In genomic region chr6:35919827-35920751, GRCh38 we compare ENCODE assay signal across 1 cellular context.
TF ChIP-seq lines count a peak whose summit lies in the region.

No MANE protein-coding gene starts in this region.

TF ChIP-seq in HepG2, 621 proteins besides CTCF, POLR2A, EP300 and RAD21 (continued from another document and continues in another):
- TF ChIP-seq YEATS4 (CRISPR knock-in tag; IDR thresholded peaks at IDR 0.05; ENCODE audit: borderline replicate concordance) (peak; percentile 34; the same call in 1 of the 2 replicates), ZNF276 (CRISPR knock-in tag; IDR thresholded peaks at IDR 0.05; ENCODE audit: low read depth) (peak; percentile 54; the same call in 1 of the 2 replicates), BRF2 (CRISPR knock-in tag; IDR thresholded peaks at IDR 0.05) (no peak), ATF5 (CRISPR knock-in tag; IDR thresholded peaks at IDR 0.05; ENCODE audit: low read depth) (no peak), EEA1 (CRISPR knock-in tag; IDR thresholded peaks at IDR 0.05; ENCODE audit: borderline replicate concordance) (peak; percentile 93; the same call in 1 of the 2 replicates), ZNF567 (CRISPR knock-in tag; IDR thresholded peaks at IDR 0.05; ENCODE audit: borderline replicate concordance) (0 out of 2 replicates have a peak, but pooled peaks have one; percentile 75), ZNF510 (CRISPR knock-in tag; IDR thresholded peaks at IDR 0.05; ENCODE audit: low read depth) (0 out of 2 replicates have a peak, but pooled peaks have one; percentile 65), NR2F2 (IDR thresholded peaks at IDR 0.05; ENCODE audit: borderline replicate concordance, low read depth) (no peak), FOXC1 (CRISPR knock-in tag; IDR thresholded peaks at IDR 0.05; ENCODE audit: borderline replicate concordance) (peak; percentile 56; the same call in 1 of the 2 replicates), HMGXB3 (CRISPR knock-in tag; IDR thresholded peaks at IDR 0.05; ENCODE audit: borderline replicate concordance) (no peak), ZNF724P (CRISPR knock-in tag; IDR thresholded peaks at IDR 0.05; ENCODE audit: borderline replicate concordance) (no peak; the same call in 1 of the 2 replicates), HOXD1 (CRISPR knock-in tag; IDR thresholded peaks at IDR 0.05) (0 out of 2 replicates have a peak, but pooled peaks have one; percentile 51), ZNF160 (CRISPR knock-in tag; IDR thresholded peaks at IDR 0.05) (no peak; the same call in 1 of the 2 replicates), HNRNPLL (IDR thresholded peaks at IDR 0.05; ENCODE audit: low read depth, low read length, poor library complexity, severe bottlenecking) (peak; percentile 27), ZNF260 (CRISPR knock-in tag; IDR thresholded peaks at IDR 0.05; ENCODE audit: borderline replicate concordance, low read depth) (0 out of 2 replicates have a peak, but pooled peaks have one; percentile 76), ARHGAP35 (CRISPR knock-in tag; IDR thresholded peaks at IDR 0.05; ENCODE audit: borderline replicate concordance) (no peak), MZF1 (CRISPR knock-in tag; IDR thresholded peaks at IDR 0.05; ENCODE audit: borderline replicate concordance) (0 out of 2 replicates have a peak, but pooled peaks have one; percentile 40), ZBTB7A (CRISPR knock-in tag; IDR thresholded peaks at IDR 0.05) (peak; percentile 37; the same call in 1 of the 2 replicates), ASH2L (IDR thresholded peaks at IDR 0.05; ENCODE audit: insufficient read length, low read depth, low read length) (peak; percentile 37), FOXJ3 (CRISPR knock-in tag; IDR thresholded peaks at IDR 0.05; ENCODE audit: borderline replicate concordance) (no peak), POLR2AphosphoS2 (IDR thresholded peaks at IDR 0.05; ENCODE audit: low read depth, low read length) (no peak), WIZ (CRISPR knock-in tag; IDR thresholded peaks at IDR 0.05) (peak; percentile 37; the same call in 1 of the 2 replicates), ZBTB20 (CRISPR knock-in tag; IDR thresholded peaks at IDR 0.05; ENCODE audit: borderline replicate concordance, low read depth) (0 out of 2 replicates have a peak, but pooled peaks have one; percentile 14), ZKSCAN8 (CRISPR knock-in tag; IDR thresholded peaks at IDR 0.05; ENCODE audit: borderline replicate concordance) (peak; percentile 100), ZNF274 (CRISPR knock-in tag; IDR thresholded peaks at IDR 0.05) (peak; percentile 64), JUNB (CRISPR knock-in tag; IDR thresholded peaks at IDR 0.05; ENCODE audit: borderline replicate concordance) (no peak), UBTF (CRISPR knock-in tag; IDR thresholded peaks at IDR 0.05) (peak; percentile 63), PHF21A (CRISPR knock-in tag; IDR thresholded peaks at IDR 0.05) (peak; percentile 35; the same call in 1 of the 2 replicates), SATB2 (CRISPR knock-in tag; IDR thresholded peaks at IDR 0.05) (0 out of 2 replicates have a peak, but pooled peaks have one; percentile 13), EED (CRISPR knock-in tag; IDR thresholded peaks at IDR 0.05) (no peak)
- TF ChIP-seq, protein P1, sequence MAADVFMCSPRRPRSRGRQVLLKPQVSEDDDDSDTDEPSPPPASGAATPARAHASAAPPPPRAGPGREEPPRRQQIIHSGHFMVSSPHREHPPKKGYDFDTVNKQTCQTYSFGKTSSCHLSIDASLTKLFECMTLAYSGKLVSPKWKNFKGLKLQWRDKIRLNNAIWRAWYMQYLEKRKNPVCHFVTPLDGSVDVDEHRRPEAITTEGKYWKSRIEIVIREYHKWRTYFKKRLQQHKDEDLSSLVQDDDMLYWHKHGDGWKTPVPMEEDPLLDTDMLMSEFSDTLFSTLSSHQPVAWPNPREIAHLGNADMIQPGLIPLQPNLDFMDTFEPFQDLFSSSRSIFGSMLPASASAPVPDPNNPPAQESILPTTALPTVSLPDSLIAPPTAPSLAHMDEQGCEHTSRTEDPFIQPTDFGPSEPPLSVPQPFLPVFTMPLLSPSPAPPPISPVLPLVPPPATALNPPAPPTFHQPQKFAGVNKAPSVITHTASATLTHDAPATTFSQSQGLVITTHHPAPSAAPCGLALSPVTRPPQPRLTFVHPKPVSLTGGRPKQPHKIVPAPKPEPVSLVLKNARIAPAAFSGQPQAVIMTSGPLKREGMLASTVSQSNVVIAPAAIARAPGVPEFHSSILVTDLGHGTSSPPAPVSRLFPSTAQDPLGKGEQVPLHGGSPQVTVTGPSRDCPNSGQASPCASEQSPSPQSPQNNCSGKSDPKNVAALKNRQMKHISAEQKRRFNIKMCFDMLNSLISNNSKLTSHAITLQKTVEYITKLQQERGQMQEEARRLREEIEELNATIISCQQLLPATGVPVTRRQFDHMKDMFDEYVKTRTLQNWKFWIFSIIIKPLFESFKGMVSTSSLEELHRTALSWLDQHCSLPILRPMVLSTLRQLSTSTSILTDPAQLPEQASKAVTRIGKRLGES (CRISPR knock-in tag; IDR thresholded peaks at IDR 0.05; ENCODE audit: borderline replicate concordance), result no peak
- TF ChIP-seq, protein P2, sequence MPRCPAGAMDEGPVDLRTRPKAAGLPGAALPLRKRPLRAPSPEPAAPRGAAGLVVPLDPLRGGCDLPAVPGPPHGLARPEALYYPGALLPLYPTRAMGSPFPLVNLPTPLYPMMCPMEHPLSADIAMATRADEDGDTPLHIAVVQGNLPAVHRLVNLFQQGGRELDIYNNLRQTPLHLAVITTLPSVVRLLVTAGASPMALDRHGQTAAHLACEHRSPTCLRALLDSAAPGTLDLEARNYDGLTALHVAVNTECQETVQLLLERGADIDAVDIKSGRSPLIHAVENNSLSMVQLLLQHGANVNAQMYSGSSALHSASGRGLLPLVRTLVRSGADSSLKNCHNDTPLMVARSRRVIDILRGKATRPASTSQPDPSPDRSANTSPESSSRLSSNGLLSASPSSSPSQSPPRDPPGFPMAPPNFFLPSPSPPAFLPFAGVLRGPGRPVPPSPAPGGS (CRISPR knock-in tag; IDR thresholded peaks at IDR 0.05), result no peak
- TF ChIP-seq, protein P3, sequence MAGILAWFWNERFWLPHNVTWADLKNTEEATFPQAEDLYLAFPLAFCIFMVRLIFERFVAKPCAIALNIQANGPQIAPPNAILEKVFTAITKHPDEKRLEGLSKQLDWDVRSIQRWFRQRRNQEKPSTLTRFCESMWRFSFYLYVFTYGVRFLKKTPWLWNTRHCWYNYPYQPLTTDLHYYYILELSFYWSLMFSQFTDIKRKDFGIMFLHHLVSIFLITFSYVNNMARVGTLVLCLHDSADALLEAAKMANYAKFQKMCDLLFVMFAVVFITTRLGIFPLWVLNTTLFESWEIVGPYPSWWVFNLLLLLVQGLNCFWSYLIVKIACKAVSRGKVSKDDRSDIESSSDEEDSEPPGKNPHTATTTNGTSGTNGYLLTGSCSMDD (CRISPR knock-in tag; IDR thresholded peaks at IDR 0.05), result no peak
- TF ChIP-seq, protein P4, sequence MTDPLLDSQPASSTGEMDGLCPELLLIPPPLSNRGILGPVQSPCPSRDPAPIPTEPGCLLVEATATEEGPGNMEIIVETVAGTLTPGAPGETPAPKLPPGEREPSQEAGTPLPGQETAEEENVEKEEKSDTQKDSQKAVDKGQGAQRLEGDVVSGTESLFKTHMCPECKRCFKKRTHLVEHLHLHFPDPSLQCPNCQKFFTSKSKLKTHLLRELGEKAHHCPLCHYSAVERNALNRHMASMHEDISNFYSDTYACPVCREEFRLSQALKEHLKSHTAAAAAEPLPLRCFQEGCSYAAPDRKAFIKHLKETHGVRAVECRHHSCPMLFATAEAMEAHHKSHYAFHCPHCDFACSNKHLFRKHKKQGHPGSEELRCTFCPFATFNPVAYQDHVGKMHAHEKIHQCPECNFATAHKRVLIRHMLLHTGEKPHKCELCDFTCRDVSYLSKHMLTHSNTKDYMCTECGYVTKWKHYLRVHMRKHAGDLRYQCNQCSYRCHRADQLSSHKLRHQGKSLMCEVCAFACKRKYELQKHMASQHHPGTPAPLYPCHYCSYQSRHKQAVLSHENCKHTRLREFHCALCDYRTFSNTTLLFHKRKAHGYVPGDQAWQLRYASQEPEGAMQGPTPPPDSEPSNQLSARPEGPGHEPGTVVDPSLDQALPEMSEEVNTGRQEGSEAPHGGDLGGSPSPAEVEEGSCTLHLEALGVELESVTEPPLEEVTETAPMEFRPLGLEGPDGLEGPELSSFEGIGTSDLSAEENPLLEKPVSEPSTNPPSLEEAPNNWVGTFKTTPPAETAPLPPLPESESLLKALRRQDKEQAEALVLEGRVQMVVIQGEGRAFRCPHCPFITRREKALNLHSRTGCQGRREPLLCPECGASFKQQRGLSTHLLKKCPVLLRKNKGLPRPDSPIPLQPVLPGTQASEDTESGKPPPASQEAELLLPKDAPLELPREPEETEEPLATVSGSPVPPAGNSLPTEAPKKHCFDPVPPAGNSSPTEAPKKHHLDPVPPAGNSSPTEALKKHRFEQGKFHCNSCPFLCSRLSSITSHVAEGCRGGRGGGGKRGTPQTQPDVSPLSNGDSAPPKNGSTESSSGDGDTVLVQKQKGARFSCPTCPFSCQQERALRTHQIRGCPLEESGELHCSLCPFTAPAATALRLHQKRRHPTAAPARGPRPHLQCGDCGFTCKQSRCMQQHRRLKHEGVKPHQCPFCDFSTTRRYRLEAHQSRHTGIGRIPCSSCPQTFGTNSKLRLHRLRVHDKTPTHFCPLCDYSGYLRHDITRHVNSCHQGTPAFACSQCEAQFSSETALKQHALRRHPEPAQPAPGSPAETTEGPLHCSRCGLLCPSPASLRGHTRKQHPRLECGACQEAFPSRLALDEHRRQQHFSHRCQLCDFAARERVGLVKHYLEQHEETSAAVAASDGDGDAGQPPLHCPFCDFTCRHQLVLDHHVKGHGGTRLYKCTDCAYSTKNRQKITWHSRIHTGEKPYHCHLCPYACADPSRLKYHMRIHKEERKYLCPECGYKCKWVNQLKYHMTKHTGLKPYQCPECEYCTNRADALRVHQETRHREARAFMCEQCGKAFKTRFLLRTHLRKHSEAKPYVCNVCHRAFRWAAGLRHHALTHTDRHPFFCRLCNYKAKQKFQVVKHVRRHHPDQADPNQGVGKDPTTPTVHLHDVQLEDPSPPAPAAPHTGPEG (CRISPR knock-in tag; IDR thresholded peaks at IDR 0.05), result peak; percentile 27; the same call in 1 of the 2 replicates
